35 cellular contexts compared by ENCODE assay signal in the genomic region with DNA sequence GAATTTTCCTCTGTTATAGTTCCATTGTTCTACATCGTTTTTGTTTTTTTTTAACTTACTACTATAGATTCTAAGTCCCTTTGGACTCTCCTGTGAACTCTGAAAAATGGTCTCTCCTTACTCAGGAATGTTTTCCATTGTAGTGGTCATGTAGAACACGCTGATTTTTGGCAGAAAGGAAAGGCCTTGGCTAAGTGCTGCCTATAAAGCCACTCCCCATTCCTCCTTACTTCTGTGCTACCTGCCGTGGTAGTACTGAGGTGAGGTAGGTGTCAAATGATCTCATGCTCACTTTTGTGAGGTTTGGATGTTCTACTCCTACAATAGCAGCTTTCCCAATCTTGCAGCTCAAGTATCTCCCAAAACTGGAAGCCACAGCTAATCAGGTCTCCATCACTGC.
"Had no signal": no experiment of that assay in that cellular context is flagged by ENCODE, and none has a peak within 500 bp of the region (broad histone marks: within the 10 kb centered on the region; RNA-seq: fewer than 3 reads in every experiment).

No MANE protein-coding gene starts in this region.

- ATAC-seq: activated CD4-positive, alpha-beta T cell treated with anti-CD3 and anti-CD28 coated beads for 36 hours; activated CD4-positive, CD25-positive, alpha-beta regulatory T cell treated with anti-CD3 and anti-CD28 coated beads, Interleukin-2, amount 50 U/mL, for 24 hours; activated naive CD4-positive, alpha-beta T cell treated with anti-CD3 and anti-CD28 coated beads, Interleukin-2, amount 50 U/mL, for 72 hours; activated T-cell treated with anti-CD3 and anti-CD28 coated beads, Interleukin-2, amount 50 U/mL, for 4 hours; activated T-cell treated with anti-CD3 and anti-CD28 coated beads, Interleukin-2, amount 50 U/mL, for 72 hours; activated T-helper 17 cell treated with anti-CD3 and anti-CD28 coated beads, Interleukin-2, amount 50 U/mL, for 72 hours; body of pancreas; WTC11 had no signal

- H3K27ac ChIP-seq: adrenal gland, body of pancreas, brain microvascular endothelial cell, breast epithelium, WERI-Rb-1 had no signal

- H3K4me3 ChIP-seq: adrenal gland, body of pancreas, breast epithelium had no signal

- H3K4me1 ChIP-seq: adrenal gland, body of pancreas, breast epithelium had no signal

- H3K27me3 ChIP-seq: adrenal gland, body of pancreas, brain microvascular endothelial cell, breast epithelium had no signal

- H3K9me3 ChIP-seq: adrenal gland, body of pancreas had no signal

- DNase-seq: activated CD4-positive, alpha-beta memory T cell treated with anti-CD3 and anti-CD28 coated beads, Interleukin-2, amount 10 ng/mL, durations not matched to agents 7 days and 5 days; activated CD4-positive, alpha-beta T cell treated with anti-CD3 and anti-CD28 coated beads for 1 hour; activated CD4-positive, alpha-beta T cell treated with anti-CD3 and anti-CD28 coated beads for 36 hours; activated CD4-positive, alpha-beta T cell treated with anti-CD3 and anti-CD28 coated beads for 48 hours; activated CD4-positive, alpha-beta T cell treated with anti-CD3 and anti-CD28 coated beads, Interleukin-2, amount 10 ng/mL, durations not matched to agents 7 days and 5 days; activated CD4-positive, alpha-beta T cell treated with anti-CD3 and anti-CD28 coated beads, Interleukin-2, amount 50 U/mL, for 48 hours; activated CD4-positive, CD25-positive, alpha-beta regulatory T cell; activated CD8-positive, alpha-beta memory T cell treated with anti-CD3 and anti-CD28 coated beads, Interleukin-2, amount 50 U/mL, for 4 hours; activated effector memory CD4-positive, alpha-beta T cell treated with anti-CD3 and anti-CD28 coated beads, Interleukin-2, amount 50 U/mL, for 16 hours; activated gamma-delta T cell treated with Interleukin-2 at 50 U/mL for 16 hours; activated naive CD4-positive, alpha-beta T cell; activated naive CD4-positive, alpha-beta T cell treated with anti-CD3 and anti-CD28 coated beads for 36 hours; activated naive CD4-positive, alpha-beta T cell treated with anti-CD3 and anti-CD28 coated beads, Interleukin-2, amount 50 U/mL, for 16 hours; activated naive CD8-positive, alpha-beta T cell treated with anti-CD3 and anti-CD28 coated beads for 36 hours; activated T-cell treated with anti-CD3 and anti-CD28 coated beads for 4 hours; activated T-cell treated with anti-CD3 and anti-CD28 coated beads, Interleukin-2, amount 50 U/mL, for 1 hour; activated T-cell treated with anti-CD3 and anti-CD28 coated beads, Interleukin-2, amount 50 U/mL, for 4 hours; activated T-cell treated with anti-CD3 and anti-CD28 coated beads, Interleukin-2, amount 50 U/mL, for 72 hours; adrenal gland; amniotic stem cell; aorta; body of pancreas; brain microvascular endothelial cell; central memory CD4-positive, alpha-beta T cell; T-helper 1 cell; T-helper 2 cell; T-helper 9 cell; WERI-Rb-1 had no signal

- H3K36me3 ChIP-seq: adrenal gland, brain microvascular endothelial cell, breast epithelium, WERI-Rb-1 had no signal

- FAIRE-seq: astrocyte, TTC549 had no signal
